13 cellular contexts compared by ENCODE assay signal in genomic region chr14:81550001-81550642, GRCh38. TPM values are rescaled to one million over a fixed set of nuclear protein-coding genes. Genes with fewer than 3 reads are reported as not detected.
DNase-seq lines count a peak whose midpoint lies in the region; ATAC-seq lines count a peak whose summit lies in the region.
"Had no signal": no experiment of that assay in that cellular context is flagged by ENCODE, and none has a peak within 500 bp of the region (broad histone marks: within the 10 kb centered on the region; RNA-seq: fewer than 3 reads in every experiment).

No MANE protein-coding gene starts in this region.

- H3K27me3 Mint-ChIP-seq in activated CD4-positive, alpha-beta T cell treated with anti-CD3 and anti-CD28 coated beads for 36 hours = peaks cover 11% of the 10 kb centered on the region
- no peaks in the 10 kb centered on the region for H3K27me3 Mint-ChIP-seq in activated CD4-positive, alpha-beta T cell treated with anti-CD3 and anti-CD28 coated beads, Interleukin-2, amount 10 ng/mL, durations not matched to agents 7 days and 5 days
- no peaks in the 10 kb centered on the region for H3K27me3 Mint-ChIP-seq in activated T-helper 17 cell treated with anti-CD3 and anti-CD28 coated beads, Interleukin-2, amount 50 U/mL, for 72 hours
- H3K27me3 Mint-ChIP-seq: central memory CD8-positive, alpha-beta T cell; type B pancreatic cell had no signal

- no peaks in the 10 kb centered on the region for H3K9me3 Mint-ChIP-seq in activated CD4-positive, alpha-beta T cell treated with anti-CD3 and anti-CD28 coated beads for 36 hours (ENCODE audit: low read depth)
- peaks cover 3% of the 10 kb centered on the region for H3K9me3 Mint-ChIP-seq in activated CD4-positive, alpha-beta T cell treated with anti-CD3 and anti-CD28 coated beads, Interleukin-2, amount 10 ng/mL, durations not matched to agents 7 days and 5 days
- H3K9me3 Mint-ChIP-seq in activated T-helper 17 cell treated with anti-CD3 and anti-CD28 coated beads, Interleukin-2, amount 50 U/mL, for 72 hours = no peaks in the 10 kb centered on the region
- H3K9me3 Mint-ChIP-seq: central memory CD8-positive, alpha-beta T cell; H9; type B pancreatic cell had no signal

- intact Hi-C loops in activated CD4-positive, alpha-beta T cell treated with anti-CD3 and anti-CD28 coated beads for 36 hours (cut with DNase I, micrococcal nuclease) = no loop called here

- H3K27ac Mint-ChIP-seq in activated CD4-positive, alpha-beta T cell treated with anti-CD3 and anti-CD28 coated beads for 36 hours = no peak overlapping the region
- no peak overlapping the region for H3K27ac Mint-ChIP-seq in activated CD4-positive, alpha-beta T cell treated with anti-CD3 and anti-CD28 coated beads, Interleukin-2, amount 10 ng/mL, durations not matched to agents 7 days and 5 days
- no peak overlapping the region for H3K27ac Mint-ChIP-seq in activated T-helper 17 cell treated with anti-CD3 and anti-CD28 coated beads, Interleukin-2, amount 50 U/mL, for 72 hours
- H3K27ac Mint-ChIP-seq: H9, type B pancreatic cell had no signal

- peak; percentile 8 for DNase-seq in activated CD4-positive, alpha-beta T cell treated with anti-CD3 and anti-CD28 coated beads for 36 hours
- no peak for DNase-seq in activated CD4-positive, alpha-beta T cell treated with anti-CD3 and anti-CD28 coated beads, Interleukin-2, amount 10 ng/mL, durations not matched to agents 7 days and 5 days
- DNase-seq in NCI-H526 (lab: John Stamatoyannopoulos, UW) (no peak), occipital lobe (lab: John Stamatoyannopoulos, UW) (no peak), kidney glomerular epithelial cell (lab: John Stamatoyannopoulos, UW) (no peak)
- DNase-seq: 8988T, H9, left ventricle myocardium inferior had no signal

- CTCF ChIA-PET in activated CD4-positive, alpha-beta T cell treated with anti-CD3 and anti-CD28 coated beads for 36 hours (lab: Charles Lee) = no interaction called here
- CTCF ChIA-PET in activated CD4-positive, alpha-beta T cell treated with anti-CD3 and anti-CD28 coated beads, Interleukin-2, amount 10 ng/mL, durations not matched to agents 7 days and 5 days (lab: Charles Lee) = no interaction called here

- peak; percentile 95 for ATAC-seq in activated CD4-positive, alpha-beta T cell treated with anti-CD3 and anti-CD28 coated beads for 36 hours
- ATAC-seq in GM21423 (IDR thresholded peaks at IDR 0.05; ENCODE audit: unreplicated experiment) (peak; percentile 95), HG03060 (IDR thresholded peaks at IDR 0.05; ENCODE audit: low read depth, unreplicated experiment) (peak; percentile 98)
- peak; percentile 94 for ATAC-seq in activated T-helper 17 cell treated with anti-CD3 and anti-CD28 coated beads, Interleukin-2, amount 50 U/mL, for 72 hours (replicated peaks)

- POLR2A ChIA-PET in activated CD4-positive, alpha-beta T cell treated with anti-CD3 and anti-CD28 coated beads for 36 hours (lab: Charles Lee) = no interaction called here
- POLR2A ChIA-PET in activated CD4-positive, alpha-beta T cell treated with anti-CD3 and anti-CD28 coated beads, Interleukin-2, amount 10 ng/mL, durations not matched to agents 7 days and 5 days (lab: Charles Lee) = no interaction called here

- H3K4me1 Mint-ChIP-seq in activated CD4-positive, alpha-beta T cell treated with anti-CD3 and anti-CD28 coated beads for 36 hours = peaks cover 13% of the 10 kb centered on the region
- H3K4me1 Mint-ChIP-seq in activated CD4-positive, alpha-beta T cell treated with anti-CD3 and anti-CD28 coated beads, Interleukin-2, amount 10 ng/mL, durations not matched to agents 7 days and 5 days = peaks cover 19% of the 10 kb centered on the region
- H3K4me1 Mint-ChIP-seq in activated T-helper 17 cell treated with anti-CD3 and anti-CD28 coated beads, Interleukin-2, amount 50 U/mL, for 72 hours = peaks cover 11% of the 10 kb centered on the region
- H3K4me1 Mint-ChIP-seq: central memory CD8-positive, alpha-beta T cell; H9 had no signal

- H3K4me3 Mint-ChIP-seq in activated CD4-positive, alpha-beta T cell treated with anti-CD3 and anti-CD28 coated beads for 36 hours = no peak overlapping the region
- H3K4me3 Mint-ChIP-seq in activated CD4-positive, alpha-beta T cell treated with anti-CD3 and anti-CD28 coated beads, Interleukin-2, amount 10 ng/mL, durations not matched to agents 7 days and 5 days = no peak overlapping the region
- no peak overlapping the region for H3K4me3 Mint-ChIP-seq in activated T-helper 17 cell treated with anti-CD3 and anti-CD28 coated beads, Interleukin-2, amount 50 U/mL, for 72 hours
- H3K4me3 Mint-ChIP-seq: central memory CD8-positive, alpha-beta T cell; H9; type B pancreatic cell had no signal

- H3K36me3 Mint-ChIP-seq in activated CD4-positive, alpha-beta T cell treated with anti-CD3 and anti-CD28 coated beads for 36 hours (ENCODE audit: low read depth) = no peaks in the 10 kb centered on the region
- H3K36me3 Mint-ChIP-seq in activated CD4-positive, alpha-beta T cell treated with anti-CD3 and anti-CD28 coated beads, Interleukin-2, amount 10 ng/mL, durations not matched to agents 7 days and 5 days (ENCODE audit: low read depth) = no peaks in the 10 kb centered on the region
- no peaks in the 10 kb centered on the region for H3K36me3 Mint-ChIP-seq in activated T-helper 17 cell treated with anti-CD3 and anti-CD28 coated beads, Interleukin-2, amount 50 U/mL, for 72 hours (ENCODE audit: low read depth)
- H3K36me3 Mint-ChIP-seq: type B pancreatic cell had no signal

RNA-seq across cellular contexts. Expression of gene SEL1L, which starts 16.5 kb away (rescaled TPM):
- total RNA-seq in activated CD4-positive, alpha-beta T cell treated with anti-CD3 and anti-CD28 coated beads for 36 hours = 10 to 100 TPM; 39.0 to 57.4 TPM
- total RNA-seq in activated CD4-positive, alpha-beta T cell treated with anti-CD3 and anti-CD28 coated beads, Interleukin-2, amount 10 ng/mL, durations not matched to agents 7 days and 5 days = 10 to 100 TPM; 52.3 to 60.8 TPM
- 10 to 100 TPM; 58.7 to 69.8 TPM for total RNA-seq in activated T-helper 17 cell treated with anti-CD3 and anti-CD28 coated beads, Interleukin-2, amount 50 U/mL, for 72 hours
- total RNA-seq in occipital lobe = 72.8 TPM
